Comparison of ENCODE assay signal across 7 cellular contexts in genomic region chr18:2905802-2906521, GRCh38. TPM values are rescaled to one million over a fixed set of nuclear protein-coding genes. Genes with fewer than 3 reads are reported as not detected.
DNase-seq lines count a peak whose midpoint lies in the region; ATAC-seq and TF ChIP-seq lines count a peak whose summit lies in the region.

No MANE protein-coding gene starts in this region.

- H3K9me3 ChIP-seq in heart left ventricle, result no peaks in the 10 kb centered on the region

- peak overlapping the region in 11 of 12 donors; percentile 22 to 88 (median 54) for H3K27ac ChIP-seq in heart left ventricle
- no peak overlapping the region for H3K27ac ChIP-seq in rectal smooth muscle tissue (ENCODE audit: low read depth, low read length)

- 13 to 37% (median 17%) methylated on average over 23 to 68 of the region's 68 CpGs for WGBS in heart left ventricle, 4 donors

- peak; percentile 15 for DNase-seq in NCI-H748 treated with DMSO at 0.1 percent for 48 hours (lab: John Stamatoyannopoulos, UW)
- DNase-seq in activated effector memory CD4-positive, alpha-beta T cell treated with Interleukin-2 at 50 U/mL for 16 hours, result peak; percentile 35
- DNase-seq in heart left ventricle, result peak; percentile 82 to 90 (median 87)
- no peak for DNase-seq in hippocampal formation (lab: John Stamatoyannopoulos, UW)

- TF ChIP-seq POLR2A in heart left ventricle (IDR thresholded peaks at IDR 0.05), result peak in 1 of 2 donors; percentile 49

- H3K4me3 ChIP-seq in heart left ventricle (peak overlapping the region; percentile 51 to 79 (median 61)), rectal smooth muscle tissue (ENCODE audit: low read length) (peak overlapping the region; percentile 73)

- H3K36me3 ChIP-seq in heart left ventricle, result peaks cover 0 to 31% (median 0%) of the 10 kb centered on the region in 9 donors
- H3K36me3 ChIP-seq in rectal smooth muscle tissue (ENCODE audit: control insufficient read depth, insufficient read depth, low read length), result peaks cover 2% of the 10 kb centered on the region

- peak; percentile 37 for ATAC-seq in GM18498 (IDR thresholded peaks at IDR 0.05; ENCODE audit: unreplicated experiment)
- ATAC-seq in HG02610 (IDR thresholded peaks at IDR 0.05; ENCODE audit: unreplicated experiment), result peak; percentile 56
- peak in 3 of 4 donors; percentile 68 to 78 (median 71) for ATAC-seq in heart left ventricle

- TF ChIP-seq CTCF in heart left ventricle (IDR thresholded peaks at IDR 0.05), result peak in 1 of 12 donors; percentile 3

- H3K4me1 ChIP-seq in heart left ventricle (peaks cover 5 to 62% (median 30%) of the 10 kb centered on the region in 12 donors), rectal smooth muscle tissue (ENCODE audit: control insufficient read depth, insufficient read depth, low read length) (no peaks in the 10 kb centered on the region)

- peaks cover 0 to 7% (median 0%) of the 10 kb centered on the region in 9 donors for H3K27me3 ChIP-seq in heart left ventricle
- no peaks in the 10 kb centered on the region for H3K27me3 ChIP-seq in rectal smooth muscle tissue (ENCODE audit: control insufficient read depth, insufficient read depth, low read length)

- intact Hi-C loops in heart left ventricle (cut with DNase I), result loop anchor here in 3 of 10 donors (2.0 to 10.0 kb wide), 4 partner anchors 59 to 139 kb away; partner anchors contain the start of gene EMILIN2 (in 1 of the 3)

- peak overlapping the region; percentile 56 for H3K9ac ChIP-seq in rectal smooth muscle tissue (ENCODE audit: low read length)

RNA-seq across cellular contexts. Expression of gene EMILIN2, which starts 59.2 kb away (rescaled TPM):
- 10 to 100 TPM; 17.8 to 71.3 (median 22.6) TPM for total RNA-seq in heart left ventricle
- 10 to 100 TPM; 14.4 to 38.2 TPM for polyA plus RNA-seq in heart left ventricle

Comparison
In these comparisons a context has a peak if more than half of its experiments do, and no peak if none do; other contexts are left out.
1. DNase-seq: peak in NCI-H748 treated with DMSO at 0.1 percent for 48 hours (single experiment), activated effector memory CD4-positive, alpha-beta T cell treated with Interleukin-2 at 50 U/mL for 16 hours (single experiment) and heart left ventricle (5 of 5); none in hippocampal formation (0 of 2).
2. Peak in every context shown above with its lines, with median percentiles within 50 percentile points of each other: ATAC-seq.